Comparison of ENCODE assay signal across 1 cellular context in the genomic region with DNA sequence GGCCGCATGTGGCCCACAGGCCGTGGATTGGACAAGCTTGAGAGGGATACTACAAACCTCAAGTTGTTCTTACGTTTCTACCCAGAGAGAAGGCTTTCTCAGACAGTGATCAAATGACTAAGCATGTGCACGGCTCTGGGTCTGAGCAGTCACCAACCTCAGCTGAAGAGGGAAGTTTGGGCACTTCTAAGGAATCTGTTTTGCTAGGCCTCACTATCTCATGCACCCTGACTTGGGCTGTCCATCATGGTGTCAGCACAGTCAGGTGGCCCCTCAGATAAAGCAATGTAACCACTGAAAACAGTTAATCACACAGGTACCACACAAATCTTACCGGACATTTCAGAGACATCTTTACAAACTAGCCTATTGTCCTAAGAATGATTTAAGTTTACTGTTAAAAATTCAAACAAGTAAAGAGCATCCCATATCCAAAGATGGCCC.
TF ChIP-seq lines count a peak whose summit lies in the region.

No MANE protein-coding gene starts in this region.

TF ChIP-seq in K562, 482 proteins besides CTCF, POLR2A, EP300 and RAD21 (continued from another document and continues in another):
- TF ChIP-seq, protein P1, sequence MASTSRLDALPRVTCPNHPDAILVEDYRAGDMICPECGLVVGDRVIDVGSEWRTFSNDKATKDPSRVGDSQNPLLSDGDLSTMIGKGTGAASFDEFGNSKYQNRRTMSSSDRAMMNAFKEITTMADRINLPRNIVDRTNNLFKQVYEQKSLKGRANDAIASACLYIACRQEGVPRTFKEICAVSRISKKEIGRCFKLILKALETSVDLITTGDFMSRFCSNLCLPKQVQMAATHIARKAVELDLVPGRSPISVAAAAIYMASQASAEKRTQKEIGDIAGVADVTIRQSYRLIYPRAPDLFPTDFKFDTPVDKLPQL (IDR thresholded peaks at IDR 0.05; ENCODE audit: extremely low read depth, insufficient read length) = no peak
- TF ChIP-seq HDAC3 (IDR thresholded peaks at IDR 0.05; ENCODE audit: borderline replicate concordance, partially characterized antibody) = peak; percentile 97
- TF ChIP-seq, protein P2, sequence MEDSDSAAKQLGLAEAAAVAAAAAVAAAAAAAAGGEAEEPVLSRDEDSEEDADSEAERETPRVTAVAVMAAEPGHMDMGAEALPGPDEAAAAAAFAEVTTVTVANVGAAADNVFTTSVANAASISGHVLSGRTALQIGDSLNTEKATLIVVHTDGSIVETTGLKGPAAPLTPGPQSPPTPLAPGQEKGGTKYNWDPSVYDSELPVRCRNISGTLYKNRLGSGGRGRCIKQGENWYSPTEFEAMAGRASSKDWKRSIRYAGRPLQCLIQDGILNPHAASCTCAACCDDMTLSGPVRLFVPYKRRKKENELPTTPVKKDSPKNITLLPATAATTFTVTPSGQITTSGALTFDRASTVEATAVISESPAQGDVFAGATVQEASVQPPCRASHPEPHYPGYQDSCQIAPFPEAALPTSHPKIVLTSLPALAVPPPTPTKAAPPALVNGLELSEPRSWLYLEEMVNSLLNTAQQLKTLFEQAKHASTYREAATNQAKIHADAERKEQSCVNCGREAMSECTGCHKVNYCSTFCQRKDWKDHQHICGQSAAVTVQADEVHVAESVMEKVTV (CRISPR knock-in tag; IDR thresholded peaks at IDR 0.05) = no peak
- TF ChIP-seq CREBBP (IDR thresholded peaks at IDR 0.05; ENCODE audit: low read depth, low read length) = no peak
- TF ChIP-seq NFE2 (IDR thresholded peaks at IDR 0.05; ENCODE audit: low read depth) = peak; percentile 93
- no peak for TF ChIP-seq ETS2 (tag; IDR thresholded peaks at IDR 0.05; ENCODE audit: borderline replicate concordance, poor library complexity, severe bottlenecking)
- no peak for TF ChIP-seq ZNF695 (CRISPR knock-in tag; IDR thresholded peaks at IDR 0.05)
- TF ChIP-seq, protein P3, sequence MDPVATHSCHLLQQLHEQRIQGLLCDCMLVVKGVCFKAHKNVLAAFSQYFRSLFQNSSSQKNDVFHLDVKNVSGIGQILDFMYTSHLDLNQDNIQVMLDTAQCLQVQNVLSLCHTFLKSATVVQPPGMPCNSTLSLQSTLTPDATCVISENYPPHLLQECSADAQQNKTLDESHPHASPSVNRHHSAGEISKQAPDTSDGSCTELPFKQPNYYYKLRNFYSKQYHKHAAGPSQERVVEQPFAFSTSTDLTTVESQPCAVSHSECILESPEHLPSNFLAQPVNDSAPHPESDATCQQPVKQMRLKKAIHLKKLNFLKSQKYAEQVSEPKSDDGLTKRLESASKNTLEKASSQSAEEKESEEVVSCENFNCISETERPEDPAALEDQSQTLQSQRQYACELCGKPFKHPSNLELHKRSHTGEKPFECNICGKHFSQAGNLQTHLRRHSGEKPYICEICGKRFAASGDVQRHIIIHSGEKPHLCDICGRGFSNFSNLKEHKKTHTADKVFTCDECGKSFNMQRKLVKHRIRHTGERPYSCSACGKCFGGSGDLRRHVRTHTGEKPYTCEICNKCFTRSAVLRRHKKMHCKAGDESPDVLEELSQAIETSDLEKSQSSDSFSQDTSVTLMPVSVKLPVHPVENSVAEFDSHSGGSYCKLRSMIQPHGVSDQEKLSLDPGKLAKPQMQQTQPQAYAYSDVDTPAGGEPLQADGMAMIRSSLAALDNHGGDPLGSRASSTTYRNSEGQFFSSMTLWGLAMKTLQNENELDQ (CRISPR knock-in tag; IDR thresholded peaks at IDR 0.05; ENCODE audit: borderline replicate concordance) = no peak
- no peak; the same call in 1 of the 2 replicates for TF ChIP-seq CEBPB (tag; IDR thresholded peaks at IDR 0.05)
- TF ChIP-seq, protein P4, sequence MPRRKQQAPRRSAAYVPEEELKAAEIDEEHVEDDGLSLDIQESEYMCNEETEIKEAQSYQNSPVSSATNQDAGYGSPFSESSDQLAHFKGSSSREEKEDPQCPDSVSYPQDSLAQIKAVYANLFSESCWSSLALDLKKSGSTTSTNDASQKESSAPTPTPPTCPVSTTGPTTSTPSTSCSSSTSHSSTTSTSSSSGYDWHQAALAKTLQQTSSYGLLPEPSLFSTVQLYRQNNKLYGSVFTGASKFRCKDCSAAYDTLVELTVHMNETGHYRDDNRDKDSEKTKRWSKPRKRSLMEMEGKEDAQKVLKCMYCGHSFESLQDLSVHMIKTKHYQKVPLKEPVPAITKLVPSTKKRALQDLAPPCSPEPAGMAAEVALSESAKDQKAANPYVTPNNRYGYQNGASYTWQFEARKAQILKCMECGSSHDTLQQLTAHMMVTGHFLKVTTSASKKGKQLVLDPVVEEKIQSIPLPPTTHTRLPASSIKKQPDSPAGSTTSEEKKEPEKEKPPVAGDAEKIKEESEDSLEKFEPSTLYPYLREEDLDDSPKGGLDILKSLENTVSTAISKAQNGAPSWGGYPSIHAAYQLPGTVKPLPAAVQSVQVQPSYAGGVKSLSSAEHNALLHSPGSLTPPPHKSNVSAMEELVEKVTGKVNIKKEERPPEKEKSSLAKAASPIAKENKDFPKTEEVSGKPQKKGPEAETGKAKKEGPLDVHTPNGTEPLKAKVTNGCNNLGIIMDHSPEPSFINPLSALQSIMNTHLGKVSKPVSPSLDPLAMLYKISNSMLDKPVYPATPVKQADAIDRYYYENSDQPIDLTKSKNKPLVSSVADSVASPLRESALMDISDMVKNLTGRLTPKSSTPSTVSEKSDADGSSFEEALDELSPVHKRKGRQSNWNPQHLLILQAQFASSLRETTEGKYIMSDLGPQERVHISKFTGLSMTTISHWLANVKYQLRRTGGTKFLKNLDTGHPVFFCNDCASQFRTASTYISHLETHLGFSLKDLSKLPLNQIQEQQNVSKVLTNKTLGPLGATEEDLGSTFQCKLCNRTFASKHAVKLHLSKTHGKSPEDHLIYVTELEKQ (CRISPR knock-in tag; IDR thresholded peaks at IDR 0.05) = no peak
- TF ChIP-seq, protein P5, sequence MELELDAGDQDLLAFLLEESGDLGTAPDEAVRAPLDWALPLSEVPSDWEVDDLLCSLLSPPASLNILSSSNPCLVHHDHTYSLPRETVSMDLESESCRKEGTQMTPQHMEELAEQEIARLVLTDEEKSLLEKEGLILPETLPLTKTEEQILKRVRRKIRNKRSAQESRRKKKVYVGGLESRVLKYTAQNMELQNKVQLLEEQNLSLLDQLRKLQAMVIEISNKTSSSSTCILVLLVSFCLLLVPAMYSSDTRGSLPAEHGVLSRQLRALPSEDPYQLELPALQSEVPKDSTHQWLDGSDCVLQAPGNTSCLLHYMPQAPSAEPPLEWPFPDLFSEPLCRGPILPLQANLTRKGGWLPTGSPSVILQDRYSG (tag; conservative IDR thresholded peaks at IDR 0.05; ENCODE audit: low read depth) = peak; percentile 65; the same call in 1 of the 2 replicates
- TF ChIP-seq MAFK (IDR thresholded peaks at IDR 0.05; ENCODE audit: low read length) = peak; percentile 71
- no peak for TF ChIP-seq SMC3 (conservative IDR thresholded peaks at IDR 0.05; ENCODE audit: insufficient read depth, low read depth, low read length)
- TF ChIP-seq ZNF551 (CRISPR knock-in tag; IDR thresholded peaks at IDR 0.05) = no peak
- TF ChIP-seq, protein P6, sequence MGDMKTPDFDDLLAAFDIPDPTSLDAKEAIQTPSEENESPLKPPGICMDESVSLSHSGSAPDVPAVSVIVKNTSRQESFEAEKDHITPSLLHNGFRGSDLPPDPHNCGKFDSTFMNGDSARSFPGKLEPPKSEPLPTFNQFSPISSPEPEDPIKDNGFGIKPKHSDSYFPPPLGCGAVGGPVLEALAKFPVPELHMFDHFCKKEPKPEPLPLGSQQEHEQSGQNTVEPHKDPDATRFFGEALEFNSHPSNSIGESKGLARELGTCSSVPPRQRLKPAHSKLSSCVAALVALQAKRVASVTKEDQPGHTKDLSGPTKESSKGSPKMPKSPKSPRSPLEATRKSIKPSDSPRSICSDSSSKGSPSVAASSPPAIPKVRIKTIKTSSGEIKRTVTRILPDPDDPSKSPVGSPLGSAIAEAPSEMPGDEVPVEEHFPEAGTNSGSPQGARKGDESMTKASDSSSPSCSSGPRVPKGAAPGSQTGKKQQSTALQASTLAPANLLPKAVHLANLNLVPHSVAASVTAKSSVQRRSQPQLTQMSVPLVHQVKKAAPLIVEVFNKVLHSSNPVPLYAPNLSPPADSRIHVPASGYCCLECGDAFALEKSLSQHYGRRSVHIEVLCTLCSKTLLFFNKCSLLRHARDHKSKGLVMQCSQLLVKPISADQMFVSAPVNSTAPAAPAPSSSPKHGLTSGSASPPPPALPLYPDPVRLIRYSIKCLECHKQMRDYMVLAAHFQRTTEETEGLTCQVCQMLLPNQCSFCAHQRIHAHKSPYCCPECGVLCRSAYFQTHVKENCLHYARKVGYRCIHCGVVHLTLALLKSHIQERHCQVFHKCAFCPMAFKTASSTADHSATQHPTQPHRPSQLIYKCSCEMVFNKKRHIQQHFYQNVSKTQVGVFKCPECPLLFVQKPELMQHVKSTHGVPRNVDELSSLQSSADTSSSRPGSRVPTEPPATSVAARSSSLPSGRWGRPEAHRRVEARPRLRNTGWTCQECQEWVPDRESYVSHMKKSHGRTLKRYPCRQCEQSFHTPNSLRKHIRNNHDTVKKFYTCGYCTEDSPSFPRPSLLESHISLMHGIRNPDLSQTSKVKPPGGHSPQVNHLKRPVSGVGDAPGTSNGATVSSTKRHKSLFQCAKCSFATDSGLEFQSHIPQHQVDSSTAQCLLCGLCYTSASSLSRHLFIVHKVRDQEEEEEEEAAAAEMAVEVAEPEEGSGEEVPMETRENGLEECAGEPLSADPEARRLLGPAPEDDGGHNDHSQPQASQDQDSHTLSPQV (IDR thresholded peaks at IDR 0.05) = peak; percentile 87
- TF ChIP-seq ZC3H8 (IDR thresholded peaks at IDR 0.05) = no peak; the same call in 1 of the 2 replicates
- no peak for TF ChIP-seq NFRKB (IDR thresholded peaks at IDR 0.05; ENCODE audit: low read depth)
- no peak for TF ChIP-seq WHSC1 (IDR thresholded peaks at IDR 0.05; ENCODE audit: low read length)
- no peak for TF ChIP-seq CHD4 (IDR thresholded peaks at IDR 0.05; ENCODE audit: insufficient read depth, insufficient replicate concordance, low read depth, low read length, poor library complexity, severe bottlenecking)
- no peak for TF ChIP-seq ZNF780A (CRISPR knock-in tag; IDR thresholded peaks at IDR 0.05)
- TF ChIP-seq, protein P7, sequence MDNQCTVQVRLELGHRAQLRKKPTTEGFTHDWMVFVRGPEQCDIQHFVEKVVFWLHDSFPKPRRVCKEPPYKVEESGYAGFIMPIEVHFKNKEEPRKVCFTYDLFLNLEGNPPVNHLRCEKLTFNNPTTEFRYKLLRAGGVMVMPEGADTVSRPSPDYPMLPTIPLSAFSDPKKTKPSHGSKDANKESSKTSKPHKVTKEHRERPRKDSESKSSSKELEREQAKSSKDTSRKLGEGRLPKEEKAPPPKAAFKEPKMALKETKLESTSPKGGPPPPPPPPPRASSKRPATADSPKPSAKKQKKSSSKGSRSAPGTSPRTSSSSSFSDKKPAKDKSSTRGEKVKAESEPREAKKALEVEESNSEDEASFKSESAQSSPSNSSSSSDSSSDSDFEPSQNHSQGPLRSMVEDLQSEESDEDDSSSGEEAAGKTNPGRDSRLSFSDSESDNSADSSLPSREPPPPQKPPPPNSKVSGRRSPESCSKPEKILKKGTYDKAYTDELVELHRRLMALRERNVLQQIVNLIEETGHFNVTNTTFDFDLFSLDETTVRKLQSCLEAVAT (IDR thresholded peaks at IDR 0.05) = peak in 1 of 2 experiments; percentile 90; a peak in 2 of 4 replicates
- TF ChIP-seq ZNF146 (CRISPR knock-in tag; IDR thresholded peaks at IDR 0.05; ENCODE audit: unreplicated experiment) = no peak
- TF ChIP-seq ZNF23 (CRISPR knock-in tag; IDR thresholded peaks at IDR 0.05) = no peak
- no peak for TF ChIP-seq ZNF174 (CRISPR knock-in tag; IDR thresholded peaks at IDR 0.05)
- TF ChIP-seq XRCC3 (IDR thresholded peaks at IDR 0.05) = no peak
- TF ChIP-seq ZNF316 (IDR thresholded peaks at IDR 0.05) = peak; percentile 81
- TF ChIP-seq, protein P8, sequence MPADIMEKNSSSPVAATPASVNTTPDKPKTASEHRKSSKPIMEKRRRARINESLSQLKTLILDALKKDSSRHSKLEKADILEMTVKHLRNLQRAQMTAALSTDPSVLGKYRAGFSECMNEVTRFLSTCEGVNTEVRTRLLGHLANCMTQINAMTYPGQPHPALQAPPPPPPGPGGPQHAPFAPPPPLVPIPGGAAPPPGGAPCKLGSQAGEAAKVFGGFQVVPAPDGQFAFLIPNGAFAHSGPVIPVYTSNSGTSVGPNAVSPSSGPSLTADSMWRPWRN (IDR thresholded peaks at IDR 0.05; ENCODE audit: low read depth) = peak; percentile 85
- no peak for TF ChIP-seq ZBTB7A (IDR thresholded peaks at IDR 0.05; ENCODE audit: borderline replicate concordance, control insufficient read depth, low read depth, low read length)
- no peak for TF ChIP-seq MTF1 (CRISPR knock-in tag; IDR thresholded peaks at IDR 0.05; ENCODE audit: borderline replicate concordance)
- TF ChIP-seq, protein P9, sequence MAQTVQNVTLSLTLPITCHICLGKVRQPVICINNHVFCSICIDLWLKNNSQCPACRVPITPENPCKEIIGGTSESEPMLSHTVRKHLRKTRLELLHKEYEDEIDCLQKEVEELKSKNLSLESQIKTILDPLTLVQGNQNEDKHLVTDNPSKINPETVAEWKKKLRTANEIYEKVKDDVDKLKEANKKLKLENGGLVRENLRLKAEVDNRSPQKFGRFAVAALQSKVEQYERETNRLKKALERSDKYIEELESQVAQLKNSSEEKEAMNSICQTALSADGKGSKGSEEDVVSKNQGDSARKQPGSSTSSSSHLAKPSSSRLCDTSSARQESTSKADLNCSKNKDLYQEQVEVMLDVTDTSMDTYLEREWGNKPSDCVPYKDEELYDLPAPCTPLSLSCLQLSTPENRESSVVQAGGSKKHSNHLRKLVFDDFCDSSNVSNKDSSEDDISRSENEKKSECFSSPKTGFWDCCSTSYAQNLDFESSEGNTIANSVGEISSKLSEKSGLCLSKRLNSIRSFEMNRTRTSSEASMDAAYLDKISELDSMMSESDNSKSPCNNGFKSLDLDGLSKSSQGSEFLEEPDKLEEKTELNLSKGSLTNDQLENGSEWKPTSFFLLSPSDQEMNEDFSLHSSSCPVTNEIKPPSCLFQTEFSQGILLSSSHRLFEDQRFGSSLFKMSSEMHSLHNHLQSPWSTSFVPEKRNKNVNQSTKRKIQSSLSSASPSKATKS (CRISPR knock-in tag; IDR thresholded peaks at IDR 0.05) = no peak
- TF ChIP-seq, protein P10, sequence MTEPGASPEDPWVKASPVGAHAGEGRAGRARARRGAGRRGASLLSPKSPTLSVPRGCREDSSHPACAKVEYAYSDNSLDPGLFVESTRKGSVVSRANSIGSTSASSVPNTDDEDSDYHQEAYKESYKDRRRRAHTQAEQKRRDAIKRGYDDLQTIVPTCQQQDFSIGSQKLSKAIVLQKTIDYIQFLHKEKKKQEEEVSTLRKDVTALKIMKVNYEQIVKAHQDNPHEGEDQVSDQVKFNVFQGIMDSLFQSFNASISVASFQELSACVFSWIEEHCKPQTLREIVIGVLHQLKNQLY (CRISPR knock-in tag; conservative IDR thresholded peaks at IDR 0.05) = no peak
- TF ChIP-seq SMAD2 (IDR thresholded peaks at IDR 0.05; ENCODE audit: low read depth, low read length) = no peak
- peak; percentile 87 for TF ChIP-seq MBD2 (IDR thresholded peaks at IDR 0.05; ENCODE audit: borderline replicate concordance, low read depth)
- peak; percentile 99 for TF ChIP-seq SMAD4 (CRISPR knock-in tag; conservative IDR thresholded peaks at IDR 0.05)
